12 cellular contexts compared by ENCODE assay signal in genomic region chr5:143208781-143209510, GRCh38.
A peak's percentile ranks its signal among the peaks of the same experiment; 100 is the strongest.
DNase-seq lines count a peak whose midpoint lies in the region; ATAC-seq and TF ChIP-seq lines count a peak whose summit lies in the region.
"Had no signal": no experiment of that assay in that cellular context is flagged by ENCODE, and none has a peak within 500 bp of the region (broad histone marks: within the 10 kb centered on the region; RNA-seq: fewer than 3 reads in every experiment).

No MANE protein-coding gene starts in this region.

- no peak for ATAC-seq in gastrocnemius medialis
- no peak for ATAC-seq in GM21423 (IDR thresholded peaks at IDR 0.05; ENCODE audit: unreplicated experiment)

- no peaks in the 10 kb centered on the region for H3K79me2 ChIP-seq in KMS-11 (ENCODE audit: insufficient read depth, low read depth)

- in situ Hi-C loops in gastrocnemius medialis (cut with MboI; ENCODE audit: low sequenced_read_pairs in 4 of 4), result no loop called here

- H3K27ac ChIP-seq in KMS-11, result no peak overlapping the region
- peak overlapping the region in 3 of 4 donors; percentile 27 to 56 (median 51) for H3K27ac ChIP-seq in gastrocnemius medialis
- H3K27ac ChIP-seq: A549 had no signal

- H3K36me3 ChIP-seq in KMS-11 (ENCODE audit: insufficient read depth) (no peaks in the 10 kb centered on the region), gastrocnemius medialis (no peaks in the 10 kb centered on the region)

- intact Hi-C loops in gastrocnemius medialis (cut with DNase I; ENCODE audit: low total_unique reads), result loop anchor here (10.0 kb wide), 1 partner anchor 274 kb away; no protein-coding TSS in a partner anchor

- H3K9ac ChIP-seq in KMS-11, result no peak overlapping the region

- peaks cover 78% of the 10 kb centered on the region for H3K4me1 ChIP-seq in KMS-11 (ENCODE audit: low read depth, poor library complexity, severe bottlenecking)
- H3K4me1 ChIP-seq in gastrocnemius medialis, result peaks cover 22 to 39% of the 10 kb centered on the region in 2 donors
- H3K4me1 ChIP-seq: A549 had no signal

- H3K27me3 ChIP-seq in KMS-11 (ENCODE audit: insufficient read depth, low read depth) (no peaks in the 10 kb centered on the region), gastrocnemius medialis (no peaks in the 10 kb centered on the region)

- no peak for TF ChIP-seq POLR2A in gastrocnemius medialis (IDR thresholded peaks at IDR 0.05)

- no peak overlapping the region for H2AFZ ChIP-seq in KMS-11 (ENCODE audit: low read depth)

- TF ChIP-seq CTCF in KMS-11 (conservative IDR thresholded peaks at IDR 0.05; ENCODE audit: low read depth, low read length) (peak; percentile 39; the same call in 1 of the 2 replicates), cardiac fibroblast (IDR thresholded peaks at IDR 0.05; ENCODE audit: low read depth, low read length) (peak; percentile 23), gastrocnemius medialis (IDR thresholded peaks at IDR 0.05 in 4 of 5, conservative IDR thresholded peaks at IDR 0.05 in 1 of 5) (no peak), GM20000 (IDR thresholded peaks at IDR 0.05; ENCODE audit: extremely low read depth, missing control alignments) (no peak)

- no peak overlapping the region for H3K4me2 ChIP-seq in KMS-11
- H3K4me2 ChIP-seq: A549 had no signal

- H4K20me1 ChIP-seq in KMS-11 (ENCODE audit: insufficient read depth), result no peaks in the 10 kb centered on the region

- H3K4me3 ChIP-seq in KMS-11 (IDR thresholded peaks at IDR 0.05; ENCODE audit: insufficient read depth, low read depth, low read length) (no peak overlapping the region), cardiac fibroblast (replicated peaks in 1 of 2; ENCODE audit: low read depth in 2 of 2, low read length in 2 of 2) (no peak overlapping the region), gastrocnemius medialis (no peak overlapping the region)
- H3K4me3 ChIP-seq: A549 had no signal

- no peaks in the 10 kb centered on the region for H3K9me3 ChIP-seq in gastrocnemius medialis
- H3K9me3 ChIP-seq: A549 had no signal

- peak; percentile 3 for DNase-seq in NCI-H82 (lab: John Stamatoyannopoulos, UW)
- DNase-seq in NCI-H82 treated with DMSO at 0.1 percent for 48 hours (lab: John Stamatoyannopoulos, UW; ENCODE audit: unreplicated experiment), result no peak
- no peak for DNase-seq in cardiac fibroblast (ENCODE audit: low read depth in 2 of 2)
- no peak for DNase-seq in gastrocnemius medialis
- DNase-seq in GM20000 (ENCODE audit: low spot score), result no peak
- no peak for DNase-seq in COR-L47 (lab: John Stamatoyannopoulos, UW)
- DNase-seq: NCI-H1417; NK-92 treated with Interleukin-12 subunit alpha and Interleukin-12 subunit beta, amount 100 ng/mL, for 24 hours; stimulated activated CD4-positive, alpha-beta T cell treated with anti-CD3 and anti-CD28 coated beads, Interleukin-12 subunit alpha, Interleukin-12 subunit beta, amount 100 ng/mL, for 4 hours had no signal

Comparison
In these comparisons a context has a peak if more than half of its experiments do, and no peak if none do; other contexts are left out.
1. CTCF ChIP-seq: peak in KMS-11 (single experiment) and cardiac fibroblast (single experiment); none in gastrocnemius medialis (0 of 5) and GM20000 (single experiment).